23 cellular contexts compared by ENCODE assay signal in the genomic region with DNA sequence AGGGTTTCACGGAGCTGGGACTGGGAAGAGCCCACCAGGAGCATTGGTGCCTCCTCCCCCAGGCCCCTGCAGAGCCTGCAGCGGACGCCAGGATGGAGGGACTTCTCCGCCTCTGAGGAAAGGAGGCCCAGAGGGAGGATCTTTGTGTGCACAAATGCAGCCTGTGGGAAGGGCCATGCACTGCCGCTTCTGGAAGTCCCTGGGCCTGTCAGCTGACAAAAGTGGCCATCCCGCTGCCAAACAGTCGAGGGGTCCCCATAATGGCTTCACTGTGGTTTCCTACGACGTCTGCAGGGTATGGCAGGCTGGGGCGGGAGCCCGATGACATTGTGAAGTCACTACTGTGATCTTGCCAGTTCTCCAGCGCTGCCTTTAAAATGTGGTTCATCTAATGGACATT.
"Had no signal": no experiment of that assay in that cellular context is flagged by ENCODE, and none has a peak within 500 bp of the region (broad histone marks: within the 10 kb centered on the region; RNA-seq: fewer than 3 reads in every experiment).

No MANE protein-coding gene starts in this region.

- H3K4me3 Mint-ChIP-seq: activated CD4-positive, alpha-beta T cell treated with anti-CD3 and anti-CD28 coated beads, Interleukin-2, amount 10 ng/mL, durations not matched to agents 7 days and 5 days; activated CD8-positive, alpha-beta memory T cell treated with anti-CD3 and anti-CD28 coated beads, Interleukin-2, amount 10 ng/mL, durations not matched to agents 7 days and 5 days; activated CD8-positive, alpha-beta T cell treated with anti-CD3 and anti-CD28 coated beads for 36 hours; activated naive CD4-positive, alpha-beta T cell treated with anti-CD3 and anti-CD28 coated beads, Interleukin-2, amount 50 U/mL, for 24 hours; activated T-helper 1 cell treated with anti-CD3 and anti-CD28 coated beads, Interleukin-12 subunit alpha, Interleukin-12 subunit beta, Interleukin-2, Interleukin-4 antibody, amounts not matched to agents 30 ng/mL and 10 ng/mL and 1 ng/mL, durations not matched to agents 14 hours and 24 hours and 36 hours; dendritic cell treated with granulocyte-macrophage colony-stimulating factor and Interleukin-4, amounts not matched to agents 40 ng/mL and 50 ng/mL, for 4 days; memory B cell; naive thymus-derived CD4-positive, alpha-beta T cell; stimulated activated naive CD8-positive, alpha-beta T cell treated with anti-CD3 and anti-CD28 coated beads, Interleukin-15, amount 100 ng/mL, for 72 hours had no signal

- ATAC-seq: activated CD8-positive, alpha-beta memory T cell treated with anti-CD3 and anti-CD28 coated beads, Interleukin-2, amount 10 ng/mL, durations not matched to agents 7 days and 5 days; activated CD8-positive, alpha-beta T cell treated with anti-CD3 and anti-CD28 coated beads for 36 hours; body of pancreas; naive thymus-derived CD4-positive, alpha-beta T cell; right lobe of liver; stimulated activated naive CD8-positive, alpha-beta T cell treated with anti-CD3 and anti-CD28 coated beads, Interleukin-15, amount 100 ng/mL, for 72 hours had no signal

- H3K9me3 Mint-ChIP-seq: activated CD4-positive, alpha-beta T cell treated with anti-CD3 and anti-CD28 coated beads, Interleukin-2, amount 10 ng/mL, durations not matched to agents 7 days and 5 days; activated CD8-positive, alpha-beta T cell treated with anti-CD3 and anti-CD28 coated beads for 36 hours; activated naive CD4-positive, alpha-beta T cell treated with anti-CD3 and anti-CD28 coated beads, Interleukin-2, amount 50 U/mL, for 24 hours; activated T-helper 1 cell treated with anti-CD3 and anti-CD28 coated beads, Interleukin-12 subunit alpha, Interleukin-12 subunit beta, Interleukin-2, Interleukin-4 antibody, amounts not matched to agents 30 ng/mL and 10 ng/mL and 1 ng/mL, durations not matched to agents 14 hours and 24 hours and 36 hours; dendritic cell treated with granulocyte-macrophage colony-stimulating factor and Interleukin-4, amounts not matched to agents 40 ng/mL and 50 ng/mL, for 4 days; memory B cell; naive thymus-derived CD4-positive, alpha-beta T cell; stimulated activated naive CD8-positive, alpha-beta T cell treated with anti-CD3 and anti-CD28 coated beads, Interleukin-15, amount 100 ng/mL, for 72 hours had no signal

- H3K27ac Mint-ChIP-seq: activated CD4-positive, alpha-beta T cell treated with anti-CD3 and anti-CD28 coated beads, Interleukin-2, amount 10 ng/mL, durations not matched to agents 7 days and 5 days; activated CD8-positive, alpha-beta memory T cell treated with anti-CD3 and anti-CD28 coated beads, Interleukin-2, amount 10 ng/mL, durations not matched to agents 7 days and 5 days; activated CD8-positive, alpha-beta T cell treated with anti-CD3 and anti-CD28 coated beads for 36 hours; activated naive CD4-positive, alpha-beta T cell treated with anti-CD3 and anti-CD28 coated beads, Interleukin-2, amount 50 U/mL, for 24 hours; activated T-helper 1 cell treated with anti-CD3 and anti-CD28 coated beads, Interleukin-12 subunit alpha, Interleukin-12 subunit beta, Interleukin-2, Interleukin-4 antibody, amounts not matched to agents 30 ng/mL and 10 ng/mL and 1 ng/mL, durations not matched to agents 14 hours and 24 hours and 36 hours; dendritic cell treated with granulocyte-macrophage colony-stimulating factor and Interleukin-4, amounts not matched to agents 40 ng/mL and 50 ng/mL, for 4 days; memory B cell; stimulated activated naive CD8-positive, alpha-beta T cell treated with anti-CD3 and anti-CD28 coated beads, Interleukin-15, amount 100 ng/mL, for 72 hours had no signal

- H3K4me3 ChIP-seq: body of pancreas, esophagus muscularis mucosa, right lobe of liver, skin epidermis, tibial nerve had no signal

- H3K4me1 Mint-ChIP-seq: activated CD4-positive, alpha-beta T cell treated with anti-CD3 and anti-CD28 coated beads, Interleukin-2, amount 10 ng/mL, durations not matched to agents 7 days and 5 days; activated CD8-positive, alpha-beta memory T cell treated with anti-CD3 and anti-CD28 coated beads, Interleukin-2, amount 10 ng/mL, durations not matched to agents 7 days and 5 days; activated naive CD4-positive, alpha-beta T cell treated with anti-CD3 and anti-CD28 coated beads, Interleukin-2, amount 50 U/mL, for 24 hours; memory B cell; naive thymus-derived CD4-positive, alpha-beta T cell; stimulated activated naive CD8-positive, alpha-beta T cell treated with anti-CD3 and anti-CD28 coated beads, Interleukin-15, amount 100 ng/mL, for 72 hours had no signal

- H3K9me3 ChIP-seq: body of pancreas, esophagus muscularis mucosa, right lobe of liver, tibial nerve had no signal

- H3K36me3 Mint-ChIP-seq: activated CD8-positive, alpha-beta memory T cell treated with anti-CD3 and anti-CD28 coated beads, Interleukin-2, amount 10 ng/mL, durations not matched to agents 7 days and 5 days; activated naive CD4-positive, alpha-beta T cell treated with anti-CD3 and anti-CD28 coated beads, Interleukin-2, amount 50 U/mL, for 24 hours; memory B cell; naive thymus-derived CD4-positive, alpha-beta T cell had no signal

- H3K27ac ChIP-seq: body of pancreas, esophagus muscularis mucosa, right lobe of liver, skin epidermis, tibial nerve, VCaP had no signal

- DNase-seq: activated CD4-positive, alpha-beta T cell treated with anti-CD3 and anti-CD28 coated beads, Interleukin-2, amount 10 ng/mL, durations not matched to agents 7 days and 5 days; activated CD4-positive, CD25-positive, alpha-beta regulatory T cell treated with anti-CD3 and anti-CD28 coated beads, Interleukin-2, amount 50 U/mL, for 72 hours; activated CD8-positive, alpha-beta memory T cell treated with anti-CD3 and anti-CD28 coated beads, Interleukin-2, amount 10 ng/mL, durations not matched to agents 7 days and 5 days; activated CD8-positive, alpha-beta T cell treated with anti-CD3 and anti-CD28 coated beads for 36 hours; activated gamma-delta T cell treated with Interleukin-2 at 50 U/mL for 16 hours; anterior cingulate cortex; body of pancreas; caudate nucleus; effector CD4-positive, alpha-beta T cell; hippocampal formation; naive thymus-derived CD4-positive, alpha-beta T cell; nucleus accumbens; right lobe of liver; stimulated activated CD4-positive, alpha-beta T cell treated with anti-CD3 and anti-CD28 coated beads, Interleukin-1b, Interleukin-23, amount 100 ng/mL, for 48 hours; stimulated activated naive CD8-positive, alpha-beta T cell treated with anti-CD3 and anti-CD28 coated beads, Interleukin-15, amount 100 ng/mL, for 72 hours had no signal

- H3K4me1 ChIP-seq: body of pancreas, right lobe of liver had no signal

- H3K36me3 ChIP-seq: right lobe of liver, tibial nerve had no signal

- H3K27me3 Mint-ChIP-seq: activated CD4-positive, alpha-beta T cell treated with anti-CD3 and anti-CD28 coated beads, Interleukin-2, amount 10 ng/mL, durations not matched to agents 7 days and 5 days; activated CD8-positive, alpha-beta T cell treated with anti-CD3 and anti-CD28 coated beads for 36 hours; activated naive CD4-positive, alpha-beta T cell treated with anti-CD3 and anti-CD28 coated beads, Interleukin-2, amount 50 U/mL, for 24 hours; memory B cell; naive thymus-derived CD4-positive, alpha-beta T cell; stimulated activated naive CD8-positive, alpha-beta T cell treated with anti-CD3 and anti-CD28 coated beads, Interleukin-15, amount 100 ng/mL, for 72 hours had no signal

- H3K27me3 ChIP-seq: body of pancreas, esophagus muscularis mucosa, right lobe of liver, tibial nerve had no signal
